17 cellular contexts compared by ENCODE assay signal in genomic region chr5:178385472-178385853, GRCh38.
DNase-seq lines count a peak whose midpoint lies in the region; ATAC-seq and TF ChIP-seq lines count a peak whose summit lies in the region.
"Had no signal": no experiment of that assay in that cellular context is flagged by ENCODE, and none has a peak within 500 bp of the region (broad histone marks: within the 10 kb centered on the region; RNA-seq: fewer than 3 reads in every experiment).

No MANE protein-coding gene starts in this region.

- H2AFZ ChIP-seq in HCT116 (ENCODE audit: low read depth, low read length, poor library complexity, severe bottlenecking) = no peak overlapping the region

- H3K79me2 ChIP-seq in HCT116 (ENCODE audit: insufficient read depth, low read length) = no peaks in the 10 kb centered on the region
- H3K79me2 ChIP-seq in mesendoderm (ENCODE audit: control insufficient read depth, insufficient read depth, low read length) = no peaks in the 10 kb centered on the region

- no peak overlapping the region for H2AK5ac ChIP-seq in mesendoderm (ENCODE audit: low read length)

- H4K20me1 ChIP-seq in BLaER1 (peaks cover 22% of the 10 kb centered on the region; the same call in 1 of the 2 replicates), HCT116 (ENCODE audit: insufficient read depth) (no peaks in the 10 kb centered on the region)

- in situ Hi-C loops in G401 (cut with HindIII; ENCODE audit: low sequenced_read_pairs) = no loop called here

- H3K18ac ChIP-seq in mesendoderm (ENCODE audit: low read length) = no peak overlapping the region

- no peaks in the 10 kb centered on the region for H3K9me2 ChIP-seq in HCT116 (ENCODE audit: insufficient read depth)

- peak; percentile 49 for ATAC-seq in HCT116
- ATAC-seq in HG03354 (IDR thresholded peaks at IDR 0.05; ENCODE audit: poor library complexity, severe bottlenecking, unreplicated experiment) = no peak

- no peak for TF ChIP-seq RAD21 in HCT116 (IDR thresholded peaks at IDR 0.05; ENCODE audit: low read depth)

- peaks cover 3% of the 10 kb centered on the region for H3K79me1 ChIP-seq in mesendoderm (ENCODE audit: low read length)

- H3K4ac ChIP-seq in mesendoderm (ENCODE audit: low read depth, low read length) = no peak overlapping the region

- RAD21 ChIA-PET in HCT116 (lab: Charles Lee; ENCODE audit: low non-redundant PET in 1 of 2, low total read pairs in 2 of 2, uncharacterized antibody in 2 of 2, unreplicated experiment in 2 of 2) = no interaction called here

- peaks cover 45% of the 10 kb centered on the region for H3K4me1 ChIP-seq in BLaER1
- peaks cover 0 to 6% of the 10 kb centered on the region in 2 experiments; a peak in 1 of 4 replicates for H3K4me1 ChIP-seq in HCT116 (ENCODE audit: control insufficient read depth in 1 of 2, insufficient read depth in 2 of 2, low read length in 2 of 2)
- peaks cover 10% of the 10 kb centered on the region for H3K4me1 ChIP-seq in mesendoderm (ENCODE audit: control insufficient read depth, low read depth, low read length)

- no peak overlapping the region for H2BK15ac ChIP-seq in mesendoderm (replicated peaks; ENCODE audit: low read depth)

- intact Hi-C loops in HCT116 (cut with micrococcal nuclease) = no loop called here

- no peak for TF ChIP-seq POLR2A in HCT116 (IDR thresholded peaks at IDR 0.05; ENCODE audit: borderline replicate concordance, extremely low read depth, insufficient read depth, insufficient read length)

- no peak overlapping the region for H2BK5ac ChIP-seq in mesendoderm (ENCODE audit: low read length)

- POLR2A ChIA-PET in HCT116 (lab: Charles Lee) = no interaction called here

- no peak overlapping the region for H4K5ac ChIP-seq in mesendoderm (ENCODE audit: low read length)

- no TSS peak for BruUV-seq in HCT116 (replicated peaks; lab: Mats Ljungman, UMichigan)

- no peak overlapping the region for H3K9ac ChIP-seq in BLaER1
- no peak overlapping the region for H3K9ac ChIP-seq in HCT116 (ENCODE audit: low read length)
- no peak overlapping the region for H3K9ac ChIP-seq in mesendoderm (ENCODE audit: low read length)

- no peak overlapping the region for H3K23ac ChIP-seq in mesendoderm (ENCODE audit: low read length)

- CTCF ChIA-PET in HCT116 (lab: Charles Lee) = no interaction called here

- no peak overlapping the region for H3K56ac ChIP-seq in mesendoderm (ENCODE audit: low read length)

- DNase-seq in HCT116 (ENCODE audit: low read depth, low spot score) (no peak), WERI-Rb-1 (peak; percentile 12), mesendoderm (peak; percentile 39), G401 (ENCODE audit: low spot score) (no peak)
- DNase-seq in activated CD8-positive, alpha-beta memory T cell treated with anti-CD3 and anti-CD28 coated beads, Interleukin-2, amount 50 U/mL, for 4 hours = no peak
- DNase-seq in activated CD8-positive, alpha-beta memory T cell treated with anti-CD3 and anti-CD28 coated beads for 24 hours = no peak
- DNase-seq: activated CD4-positive, alpha-beta T cell treated with anti-CD3 and anti-CD28 coated beads, Interleukin-2, amount 50 U/mL, for 4 hours; activated gamma-delta T cell treated with Interleukin-2 at 50 U/mL for 16 hours; effector CD8-positive, alpha-beta T cell; foreskin melanocyte; immature natural killer cell; NCI-H1105; NCI-H510A; stimulated activated CD4-positive, alpha-beta T cell treated with anti-CD3 and anti-CD28 coated beads, Interleukin-1b, Interleukin-23, amount 100 ng/mL, for 48 hours; T-helper 2 cell had no signal

- no peak overlapping the region for H2BK120ac ChIP-seq in mesendoderm (ENCODE audit: low read depth, low read length)

- H3K4me3 ChIP-seq in BLaER1 = no peak overlapping the region
- no peak overlapping the region for H3K4me3 ChIP-seq in HCT116 (replicated peaks in 1 of 2; ENCODE audit: low read depth in 1 of 2, low read length in 2 of 2)
- H3K4me3 ChIP-seq in WERI-Rb-1 (ENCODE audit: low read depth, low read length) = no peak overlapping the region
- no peak overlapping the region for H3K4me3 ChIP-seq in mesendoderm (ENCODE audit: low read length)

- no peaks in the 10 kb centered on the region for H3K27me3 ChIP-seq in BLaER1
- H3K27me3 ChIP-seq in HCT116 (ENCODE audit: insufficient read depth, low read length) = peaks cover 23% of the 10 kb centered on the region
- no peaks in the 10 kb centered on the region for H3K27me3 ChIP-seq in WERI-Rb-1 (ENCODE audit: insufficient read depth, low read depth, severe bottlenecking)
- no peaks in the 10 kb centered on the region for H3K27me3 ChIP-seq in mesendoderm (ENCODE audit: insufficient read depth, low read length, poor library complexity)

- TF ChIP-seq CTCF in HCT116 (IDR thresholded peaks at IDR 0.05 in 2 of 3, conservative IDR thresholded peaks at IDR 0.05 in 1 of 3; ENCODE audit: borderline replicate concordance in 1 of 3, insufficient read depth in 1 of 3, low read depth in 2 of 3, low read length in 2 of 3) (no peak), WERI-Rb-1 (IDR thresholded peaks at IDR 0.05; ENCODE audit: low read depth, low read length) (no peak)

- H3K4me2 ChIP-seq in BLaER1 (peak overlapping the region; percentile 44), HCT116 (ENCODE audit: low read length) (no peak overlapping the region), mesendoderm (ENCODE audit: low read length) (no peak overlapping the region)

- H3K9me3 ChIP-seq in BLaER1 (no peaks in the 10 kb centered on the region), HCT116 (ENCODE audit: control insufficient read depth in 1 of 2, insufficient read depth in 1 of 2, low read depth in 1 of 2, low read length in 2 of 2) (no peaks in the 10 kb centered on the region), WERI-Rb-1 (ENCODE audit: severe bottlenecking) (no peaks in the 10 kb centered on the region)

- H3K36me3 ChIP-seq in BLaER1 = no peaks in the 10 kb centered on the region
- H3K36me3 ChIP-seq in HCT116 (ENCODE audit: control insufficient read depth in 1 of 2, insufficient read depth in 2 of 2, low read length in 2 of 2) = no peaks in the 10 kb centered on the region
- H3K36me3 ChIP-seq in WERI-Rb-1 = no peaks in the 10 kb centered on the region
- H3K36me3 ChIP-seq in mesendoderm (ENCODE audit: control insufficient read depth, insufficient read depth, low read length) = no peaks in the 10 kb centered on the region

- H4K8ac ChIP-seq in mesendoderm (ENCODE audit: low read depth, low read length) = no peak overlapping the region

- WGBS in mesendoderm (ENCODE audit: extremely low coverage, insufficient coverage, low lambda C conversion rate) = no CpG with 5 or more reads among the region's 13 CpGs

- H3K27ac ChIP-seq in BLaER1 (no peak overlapping the region), HCT116 (ENCODE audit: low read depth, low read length) (no peak overlapping the region), WERI-Rb-1 (no peak overlapping the region), mesendoderm (ENCODE audit: low read depth, low read length) (no peak overlapping the region)

TF ChIP-seq in HCT116, 20 proteins besides CTCF, POLR2A, EP300 and RAD21:
- TF ChIP-seq TCF7L2 (IDR thresholded peaks at IDR 0.05; ENCODE audit: borderline replicate concordance, extremely low read depth, insufficient read depth, insufficient read length) (no peak), SRF (IDR thresholded peaks at IDR 0.05; ENCODE audit: low read depth) (no peak)

Comparison
In these comparisons a context has a peak if more than half of its experiments do, and no peak if none do; other contexts are left out.
1. DNase-seq: peak in WERI-Rb-1 (single experiment) and mesendoderm (single experiment); none in HCT116 (single experiment), activated CD8-positive, alpha-beta memory T cell treated with anti-CD3 and anti-CD28 coated beads, Interleukin-2, amount 50 U/mL, for 4 hours (single experiment), G401 (single experiment) and activated CD8-positive, alpha-beta memory T cell treated with anti-CD3 and anti-CD28 coated beads for 24 hours (single experiment).